Comparison of ENCODE assay signal across 1 cellular context in genomic region chr1:1374861-1375662, GRCh38.
TF ChIP-seq lines count a peak whose summit lies in the region.

AURKAIP1 (minus strand) TSS chr1:1375207; CDS start chr1:1374756, 451 bp downstream.

TF ChIP-seq in K562, 482 proteins besides CTCF, POLR2A, EP300 and RAD21 (continued from another document and continues in another):
- TF ChIP-seq MGA (IDR thresholded peaks at IDR 0.05), result no peak
- TF ChIP-seq HDAC8 (tag; IDR thresholded peaks at IDR 0.05), result peak; percentile 70; the same call in 1 of the 2 replicates
- TF ChIP-seq XRCC3 (IDR thresholded peaks at IDR 0.05), result no peak; the same call in 1 of the 2 replicates
- no peak for TF ChIP-seq DDX20 (tag; IDR thresholded peaks at IDR 0.05; ENCODE audit: low read depth)
- no peak for TF ChIP-seq DPF2 (IDR thresholded peaks at IDR 0.05)
- peak; percentile 93 for TF ChIP-seq POLR2H (tag; IDR thresholded peaks at IDR 0.05; ENCODE audit: low read depth)
- TF ChIP-seq SRSF1 (IDR thresholded peaks at IDR 0.05; ENCODE audit: low read depth, low read length), result no peak
- peak; percentile 37 for TF ChIP-seq MAFF (IDR thresholded peaks at IDR 0.05; ENCODE audit: low read length)
- peak; percentile 28 for TF ChIP-seq ZNF511 (CRISPR knock-in tag; IDR thresholded peaks at IDR 0.05)
- TF ChIP-seq BRF1 (IDR thresholded peaks at IDR 0.05; ENCODE audit: borderline replicate concordance, extremely low read depth, insufficient read length), result no peak
- no peak for TF ChIP-seq IRF1 (CRISPR knock-in tag; IDR thresholded peaks at IDR 0.05; ENCODE audit: borderline replicate concordance)
- TF ChIP-seq HDAC3 (IDR thresholded peaks at IDR 0.05; ENCODE audit: borderline replicate concordance, partially characterized antibody), result peak; percentile 99
- TF ChIP-seq ZNF695 (CRISPR knock-in tag; IDR thresholded peaks at IDR 0.05), result no peak
- no peak for TF ChIP-seq ZNF668 (CRISPR knock-in tag; IDR thresholded peaks at IDR 0.05)
- peak; percentile 98 for TF ChIP-seq ETV5 (CRISPR knock-in tag; IDR thresholded peaks at IDR 0.05; ENCODE audit: low read depth)
- TF ChIP-seq ZNF3 (CRISPR knock-in tag; IDR thresholded peaks at IDR 0.05), result no peak
- TF ChIP-seq ZBTB7A (IDR thresholded peaks at IDR 0.05; ENCODE audit: borderline replicate concordance, control insufficient read depth, low read depth, low read length), result peak; percentile 89
- TF ChIP-seq ZNF274 (IDR thresholded peaks at IDR 0.05; ENCODE audit: borderline replicate concordance, low read depth, low read length), result peak; percentile 50; the same call in 1 of the 2 replicates
- no peak for TF ChIP-seq RFX1 (IDR thresholded peaks at IDR 0.05)
- no peak for TF ChIP-seq BRD4 (IDR thresholded peaks at IDR 0.05)
- peak; percentile 57; the same call in 1 of the 2 replicates for TF ChIP-seq TEAD4 (IDR thresholded peaks at IDR 0.05; ENCODE audit: low read length)
- no peak for TF ChIP-seq TEAD4 (CRISPR knock-in tag; IDR thresholded peaks at IDR 0.05; ENCODE audit: borderline replicate concordance)
- TF ChIP-seq NCOR1 (IDR thresholded peaks at IDR 0.05), result peak; percentile 63; the same call in 1 of the 2 replicates
- peak; percentile 96 for TF ChIP-seq GTF2E2 (tag; IDR thresholded peaks at IDR 0.05)
- TF ChIP-seq YY1 (IDR thresholded peaks at IDR 0.05; ENCODE audit: borderline replicate concordance in 1 of 3, control insufficient read depth in 1 of 3, extremely low read depth in 1 of 3, insufficient read depth in 3 of 3, insufficient read length in 1 of 3, insufficient replicate concordance in 2 of 3, low read depth in 1 of 3, low read length in 2 of 3), result peak in 2 of 3 experiments; percentile 83 to 84
- TF ChIP-seq SMARCB1 (IDR thresholded peaks at IDR 0.05; ENCODE audit: insufficient read length, low read depth), result no peak
- TF ChIP-seq KLF16 (IDR thresholded peaks at IDR 0.05), result no peak
- TF ChIP-seq LARP7 (IDR thresholded peaks at IDR 0.05), result peak; percentile 88; the same call in 1 of the 2 replicates
- TF ChIP-seq ZNF444 (CRISPR knock-in tag; IDR thresholded peaks at IDR 0.05), result no peak
- TF ChIP-seq CHD1 (IDR thresholded peaks at IDR 0.05; ENCODE audit: low read length), result peak; percentile 84
- TF ChIP-seq NR2F6 (CRISPR knock-in tag; IDR thresholded peaks at IDR 0.05), result peak; percentile 78; the same call in 1 of the 2 replicates
- no peak for TF ChIP-seq NFIX (CRISPR knock-in tag; IDR thresholded peaks at IDR 0.05; ENCODE audit: low read depth)
- TF ChIP-seq ASH1L (IDR thresholded peaks at IDR 0.05; ENCODE audit: borderline replicate concordance, low read depth, partially characterized antibody), result peak; percentile 79
- TF ChIP-seq THAP12 (CRISPR knock-in tag; IDR thresholded peaks at IDR 0.05), result peak; percentile 90; the same call in 1 of the 2 replicates
- TF ChIP-seq BCLAF1 (IDR thresholded peaks at IDR 0.05; ENCODE audit: borderline replicate concordance in 1 of 2, control insufficient read depth in 1 of 2, low read depth in 2 of 2, low read length in 1 of 2), result peak in 1 of 2 experiments; percentile 99; a peak in 2 of 4 replicates
- peak; percentile 89 for TF ChIP-seq NBN (IDR thresholded peaks at IDR 0.05; ENCODE audit: low read depth)
- TF ChIP-seq NRF1 (conservative IDR thresholded peaks at IDR 0.05 in 1 of 2, IDR thresholded peaks at IDR 0.05 in 1 of 2), result peak; percentile 47 to 66; a peak in 3 of 4 replicates
- TF ChIP-seq MLLT1 (IDR thresholded peaks at IDR 0.05), result peak in 1 of 2 experiments; percentile 51; a peak in 1 of 4 replicates
- TF ChIP-seq ZNF717 (CRISPR knock-in tag; IDR thresholded peaks at IDR 0.05), result no peak
- peak; percentile 41; the same call in 1 of the 2 replicates for TF ChIP-seq HINFP (tag; conservative IDR thresholded peaks at IDR 0.05; ENCODE audit: low read depth)
- no peak for TF ChIP-seq CBFB (CRISPR knock-in tag; IDR thresholded peaks at IDR 0.05)
- no peak for TF ChIP-seq ZC3H4 (CRISPR knock-in tag; IDR thresholded peaks at IDR 0.05; ENCODE audit: borderline replicate concordance)
- peak; percentile 52; the same call in 1 of the 2 replicates for TF ChIP-seq ZFPM2 (CRISPR knock-in tag; IDR thresholded peaks at IDR 0.05)
